Comparison of ENCODE assay signal across 8 cellular contexts in genomic region chr2:43219383-43220228, GRCh38. TPM values are rescaled to one million over a fixed set of nuclear protein-coding genes. Genes with fewer than 3 reads are reported as not detected.
A peak's percentile ranks its signal among the peaks of the same experiment; 100 is the strongest.
DNase-seq lines count a peak whose midpoint lies in the region; ATAC-seq lines count a peak whose summit lies in the region.

No MANE protein-coding gene starts in this region.

- 22 to 23% methylated on average over 35 of the region's 35 CpGs for WGBS in ectodermal cell, 2 experiments

- H3K4me1 ChIP-seq in ACC112 (ENCODE audit: control insufficient read depth, insufficient read depth, low read length, unreplicated experiment) (peaks cover 31% of the 10 kb centered on the region), ectodermal cell (ENCODE audit: control insufficient read depth, insufficient read depth, low read length) (peaks cover 56% of the 10 kb centered on the region)

- H3K27me3 Mint-ChIP-seq in activated CD4-positive, alpha-beta memory T cell treated with anti-CD3 and anti-CD28 coated beads, Interleukin-2, amount 10 ng/mL, durations not matched to agents 7 days and 5 days = no peaks in the 10 kb centered on the region

- CTCF ChIA-PET in activated CD4-positive, alpha-beta memory T cell treated with anti-CD3 and anti-CD28 coated beads, Interleukin-2, amount 10 ng/mL, durations not matched to agents 7 days and 5 days (lab: Charles Lee) = interaction anchor here (1.4 to 16.0 kb wide), 9 partner anchors 9 to 265 kb away, joined by 4 to 230 read pairs (median 15); no protein-coding TSS in a partner anchor

- H3K9me3 ChIP-seq in ectodermal cell (ENCODE audit: control insufficient read depth, low read length) = no peaks in the 10 kb centered on the region

- H3K36me3 ChIP-seq in ACC112 (ENCODE audit: insufficient read depth, low read length) (peaks cover 20% of the 10 kb centered on the region), ectodermal cell (ENCODE audit: control insufficient read depth, insufficient read depth, low read length) (no peaks in the 10 kb centered on the region)

- H3K27ac Mint-ChIP-seq in activated CD4-positive, alpha-beta memory T cell treated with anti-CD3 and anti-CD28 coated beads, Interleukin-2, amount 10 ng/mL, durations not matched to agents 7 days and 5 days = peak overlapping the region; percentile 98

- no peaks in the 10 kb centered on the region for H3K9me3 Mint-ChIP-seq in activated CD4-positive, alpha-beta memory T cell treated with anti-CD3 and anti-CD28 coated beads, Interleukin-2, amount 10 ng/mL, durations not matched to agents 7 days and 5 days

- peak; percentile 34 for ATAC-seq in GM18861 (IDR thresholded peaks at IDR 0.05; ENCODE audit: unreplicated experiment)
- peak; percentile 51 for ATAC-seq in HG03064 (IDR thresholded peaks at IDR 0.05; ENCODE audit: low read depth, unreplicated experiment)

- H2AFZ ChIP-seq in ACC112 (ENCODE audit: low read length, unreplicated experiment) = peak overlapping the region; percentile 7

- peaks cover 40% of the 10 kb centered on the region for H3K79me2 ChIP-seq in ACC112 (ENCODE audit: control insufficient read depth, insufficient read depth, low read length, unreplicated experiment)

- DNase-seq in NCI-H526 (lab: John Stamatoyannopoulos, UW) (peak; percentile 61 to 73), lung microvascular endothelial cell (ENCODE audit: low read depth in 2 of 2) (peak; percentile 80 to 89)
- peak; percentile 88 for DNase-seq in activated CD4-positive, alpha-beta memory T cell treated with anti-CD3 and anti-CD28 coated beads, Interleukin-2, amount 10 ng/mL, durations not matched to agents 7 days and 5 days
- DNase-seq in stimulated activated CD8-positive, alpha-beta memory T cell treated with anti-CD3 and anti-CD28 coated beads, Interleukin-12 subunit alpha, Interleukin-12 subunit beta, amount 100 ng/mL, for 4 hours (ENCODE audit: low read depth) = peak; percentile 56

- peaks cover 48% of the 10 kb centered on the region for H3K4me1 Mint-ChIP-seq in activated CD4-positive, alpha-beta memory T cell treated with anti-CD3 and anti-CD28 coated beads, Interleukin-2, amount 10 ng/mL, durations not matched to agents 7 days and 5 days

- H3K36me3 Mint-ChIP-seq in activated CD4-positive, alpha-beta memory T cell treated with anti-CD3 and anti-CD28 coated beads, Interleukin-2, amount 10 ng/mL, durations not matched to agents 7 days and 5 days (ENCODE audit: low read depth) = peaks cover 50% of the 10 kb centered on the region

- POLR2A ChIA-PET in activated CD4-positive, alpha-beta memory T cell treated with anti-CD3 and anti-CD28 coated beads, Interleukin-2, amount 10 ng/mL, durations not matched to agents 7 days and 5 days (lab: Charles Lee) = interaction anchor here (0.9 to 16.5 kb wide), 11 partner anchors 8 to 408 kb away, joined by 3 to 1053 read pairs (median 6); partner anchors contain the start of gene ZFP36L2

- peak overlapping the region; percentile 83 for H3K4me3 ChIP-seq in ACC112 (ENCODE audit: low read depth, low read length)
- H3K4me3 ChIP-seq in ectodermal cell (ENCODE audit: insufficient read depth, low read depth, low read length) = no peak overlapping the region

- H3K27ac ChIP-seq in ACC112 (ENCODE audit: low read depth, low read length) (peak overlapping the region; percentile 89), ectodermal cell (ENCODE audit: insufficient read depth, low read depth, low read length, poor library complexity, severe bottlenecking) (peak overlapping the region; percentile 69)

- H3K4me3 Mint-ChIP-seq in activated CD4-positive, alpha-beta memory T cell treated with anti-CD3 and anti-CD28 coated beads, Interleukin-2, amount 10 ng/mL, durations not matched to agents 7 days and 5 days = peak overlapping the region; percentile 95

- H3K27me3 ChIP-seq in ACC112 (ENCODE audit: insufficient read depth, low read length) (no peaks in the 10 kb centered on the region), ectodermal cell (ENCODE audit: control insufficient read depth, insufficient read depth, low read length, poor library complexity, severe bottlenecking) (no peaks in the 10 kb centered on the region)

RNA-seq across cellular contexts. Expression of gene ZFP36L2, which starts 6.8 kb away (rescaled TPM):
- total RNA-seq in activated CD4-positive, alpha-beta memory T cell treated with anti-CD3 and anti-CD28 coated beads, Interleukin-2, amount 10 ng/mL, durations not matched to agents 7 days and 5 days = 100 to 1,000 TPM; 276 to 278 TPM
- polyA plus RNA-seq in ectodermal cell (2013, experiment 1 of 4) = 24.7 TPM
- 28.7 TPM for polyA plus RNA-seq in ectodermal cell (2013, experiment 2 of 4)
- polyA plus RNA-seq in ectodermal cell (2013, experiment 3 of 4) = 28.9 TPM
- 28.0 TPM for polyA plus RNA-seq in ectodermal cell (2013, experiment 4 of 4)
- total RNA-seq in lung microvascular endothelial cell = 7.7 and 11.8 TPM in 2 replicates

Comparison
In these comparisons a context has a peak if more than half of its experiments do, and no peak if none do; other contexts are left out.
1. RNA of gene ZFP36L2, which starts 6.8 kb away (total RNA-seq): 276 to 278 TPM in activated CD4-positive, alpha-beta memory T cell treated with anti-CD3 and anti-CD28 coated beads, Interleukin-2, amount 10 ng/mL, durations not matched to agents 7 days and 5 days; 7.7 to 11.8 TPM in lung microvascular endothelial cell; every median in the first group is over 10 times any median in the second.
2. Peak in every context shown above with its lines, with median percentiles within 50 percentile points of each other: DNase-seq.